In genomic region chr1:85461216-85461945, GRCh38 we compare ENCODE assay signal across 1 cellular context.
TF ChIP-seq lines count a peak whose summit lies in the region.

No MANE protein-coding gene starts in this region.

TF ChIP-seq in HepG2, 621 proteins besides CTCF, POLR2A, EP300 and RAD21:
- TF ChIP-seq FOXP1 (IDR thresholded peaks at IDR 0.05) (no peak), FOXP1 (CRISPR knock-in tag; IDR thresholded peaks at IDR 0.05) (peak; percentile 29), ZNF770 (CRISPR knock-in tag; IDR thresholded peaks at IDR 0.05) (peak; percentile 23; the same call in 1 of the 2 replicates), SNAPC5 (CRISPR knock-in tag; IDR thresholded peaks at IDR 0.05; ENCODE audit: borderline replicate concordance) (no peak), ZBTB7A (CRISPR knock-in tag; IDR thresholded peaks at IDR 0.05) (no peak), GATAD2A (CRISPR knock-in tag; IDR thresholded peaks at IDR 0.05) (no peak), ZNF761 (CRISPR knock-in tag; conservative IDR thresholded peaks at IDR 0.05) (0 out of 2 replicates have a peak, but pooled peaks have one; percentile 4), ZFP1 (CRISPR knock-in tag; IDR thresholded peaks at IDR 0.05) (no peak), KDM6A (CRISPR knock-in tag; IDR thresholded peaks at IDR 0.05; ENCODE audit: low read depth) (no peak), NR2F6 (IDR thresholded peaks at IDR 0.05) (no peak), NR2F6 (CRISPR knock-in tag; IDR thresholded peaks at IDR 0.05) (no peak), BHLHE40 (IDR thresholded peaks at IDR 0.05; ENCODE audit: low read length) (no peak), FOXO1 (CRISPR knock-in tag; IDR thresholded peaks at IDR 0.05) (no peak), FOXA3 (CRISPR knock-in tag; IDR thresholded peaks at IDR 0.05) (0 out of 2 replicates have a peak, but pooled peaks have one; percentile 9)
